Comparison of ENCODE assay signal across 12 cellular contexts in the genomic region with DNA sequence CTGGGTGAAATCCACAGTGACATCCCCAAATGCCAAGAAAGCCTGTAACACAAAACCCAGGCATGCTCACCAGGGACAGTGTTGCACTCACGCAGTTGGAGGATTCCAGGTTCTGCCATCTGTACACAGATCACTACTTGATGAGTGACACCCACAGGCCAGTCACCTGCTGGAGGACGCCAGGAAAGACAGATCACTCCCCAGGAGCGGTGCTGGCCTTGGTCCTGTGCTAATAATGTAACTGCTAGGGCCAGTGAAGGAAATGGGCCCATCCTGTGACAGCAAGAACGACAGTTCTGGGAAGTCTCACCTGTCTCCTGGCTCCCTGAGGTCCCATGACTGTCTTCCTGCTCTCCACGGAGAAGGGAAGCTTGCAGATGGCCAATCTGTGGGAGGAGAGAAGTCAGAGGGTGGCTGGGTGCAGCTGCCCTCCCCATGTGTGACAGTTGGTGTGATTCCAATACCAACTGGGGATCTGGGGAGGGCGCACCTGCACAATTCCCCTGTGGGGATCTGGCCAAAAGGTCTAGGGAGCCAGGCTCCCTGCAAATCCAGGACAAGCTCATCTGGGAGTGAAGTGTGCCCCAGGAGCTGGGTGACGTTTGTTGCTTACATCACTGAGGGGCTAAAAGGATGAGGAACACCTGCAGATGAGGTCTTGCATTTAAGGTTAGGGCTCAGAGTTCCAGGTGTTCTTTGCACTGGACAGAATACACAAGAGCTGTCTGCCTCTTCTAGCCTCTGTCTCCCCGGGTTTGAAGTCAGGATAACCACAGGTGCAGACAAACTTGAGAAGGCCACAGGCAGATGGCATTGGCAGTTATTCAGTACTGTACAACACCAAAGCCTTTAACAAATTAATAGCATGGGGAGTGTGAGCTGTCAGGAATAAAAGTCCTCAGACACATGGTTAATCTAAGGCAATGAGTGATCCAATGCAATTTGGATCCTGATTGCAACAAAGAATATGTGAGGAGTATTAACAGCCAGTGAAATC. TPM values are rescaled to one million over a fixed set of nuclear protein-coding genes. Genes with fewer than 3 reads are reported as not detected.
DNase-seq lines count a peak whose midpoint lies in the region; ATAC-seq lines count a peak whose summit lies in the region.
"Had no signal": no experiment of that assay in that cellular context is flagged by ENCODE, and none has a peak within 500 bp of the region (broad histone marks: within the 10 kb centered on the region; RNA-seq: fewer than 3 reads in every experiment).

No MANE protein-coding gene starts in this region.

- peaks cover 6% of the 10 kb centered on the region for H3K9me3 Mint-ChIP-seq in activated naive CD8-positive, alpha-beta T cell treated with anti-CD3 and anti-CD28 coated beads, Interleukin-2, amount 50 U/mL, for 24 hours

- peaks cover 8% of the 10 kb centered on the region for H3K4me1 Mint-ChIP-seq in activated naive CD8-positive, alpha-beta T cell treated with anti-CD3 and anti-CD28 coated beads, Interleukin-2, amount 50 U/mL, for 24 hours

- no peaks in the 10 kb centered on the region for H3K79me1 ChIP-seq in trophoblast cell (ENCODE audit: low read length)

- no peak overlapping the region for H3K4me2 ChIP-seq in trophoblast cell (ENCODE audit: low read length)

- no peak overlapping the region for H3K4me3 Mint-ChIP-seq in activated naive CD8-positive, alpha-beta T cell treated with anti-CD3 and anti-CD28 coated beads, Interleukin-2, amount 50 U/mL, for 24 hours

- no peak overlapping the region for H2BK5ac ChIP-seq in trophoblast cell (ENCODE audit: low read depth, low read length, poor library complexity)

- DNase-seq in activated naive CD8-positive, alpha-beta T cell treated with anti-CD3 and anti-CD28 coated beads, Interleukin-2, amount 50 U/mL, for 24 hours: no peak
- DNase-seq in COLO668 (lab: John Stamatoyannopoulos, UW; ENCODE audit: unreplicated experiment): no peak
- DNase-seq in NCI-H187 (lab: John Stamatoyannopoulos, UW): no peak
- DNase-seq in trophoblast cell: no peak
- DNase-seq: DMS79 treated with DMSO at 0.1 percent for 48 hours, hypothalamus, OCI-M1, ovary had no signal

- peaks cover 36% of the 10 kb centered on the region for H3K36me3 Mint-ChIP-seq in activated naive CD8-positive, alpha-beta T cell treated with anti-CD3 and anti-CD28 coated beads, Interleukin-2, amount 50 U/mL, for 24 hours (ENCODE audit: low read depth)

- no peaks in the 10 kb centered on the region for H3K27me3 ChIP-seq in trophoblast cell (ENCODE audit: insufficient read depth, low read length)
- H3K27me3 ChIP-seq: ovary had no signal

- no peaks in the 10 kb centered on the region for H3K79me2 ChIP-seq in trophoblast cell (ENCODE audit: control insufficient read depth, insufficient read depth, low read length, poor library complexity)

- WGBS in trophoblast cell (ENCODE audit: extremely low coverage, insufficient coverage, insufficient read length): no CpG with 5 or more reads among the region's 8 CpGs

- H2AK5ac ChIP-seq in trophoblast cell (ENCODE audit: low read length): no peak overlapping the region

- H3K18ac ChIP-seq in trophoblast cell (ENCODE audit: low read length): no peak overlapping the region

- H2AFZ ChIP-seq in trophoblast cell (ENCODE audit: insufficient read depth, low read length, poor library complexity): no peak overlapping the region

- H3K36me3 ChIP-seq in trophoblast cell (ENCODE audit: control insufficient read depth in 1 of 2, insufficient read depth in 2 of 2, low read length in 2 of 2): peaks cover 3 to 4% of the 10 kb centered on the region in 2 experiments
- H3K36me3 ChIP-seq: ovary had no signal

- no peak overlapping the region for H3K9ac ChIP-seq in trophoblast cell (ENCODE audit: low read length)

- H4K8ac ChIP-seq in trophoblast cell (ENCODE audit: low read depth, low read length): no peak overlapping the region

- no peaks in the 10 kb centered on the region for H3K9me3 ChIP-seq in trophoblast cell (ENCODE audit: insufficient read depth, low read depth, low read length)
- H3K9me3 ChIP-seq: ovary had no signal

- no peak overlapping the region for H3K23ac ChIP-seq in trophoblast cell (ENCODE audit: low read length)

- no peaks in the 10 kb centered on the region for H3K4me1 ChIP-seq in trophoblast cell (ENCODE audit: control insufficient read depth in 1 of 2, insufficient read depth in 2 of 2, low read length in 2 of 2)

- ATAC-seq in GM18498 (IDR thresholded peaks at IDR 0.05; ENCODE audit: unreplicated experiment): peak; percentile 12
- peak; percentile 27 for ATAC-seq in GM21619 (IDR thresholded peaks at IDR 0.05; ENCODE audit: unreplicated experiment)
- peak; percentile 14 for ATAC-seq in HG03457 (IDR thresholded peaks at IDR 0.05; ENCODE audit: unreplicated experiment)
- ATAC-seq in activated naive CD8-positive, alpha-beta T cell treated with anti-CD3 and anti-CD28 coated beads, Interleukin-2, amount 50 U/mL, for 24 hours: peak; percentile 24
- ATAC-seq in GM21381 (IDR thresholded peaks at IDR 0.05; ENCODE audit: unreplicated experiment): no peak

- H3K14ac ChIP-seq in trophoblast cell (ENCODE audit: low read length): no peak overlapping the region

- no peak overlapping the region for H2BK120ac ChIP-seq in trophoblast cell (ENCODE audit: insufficient read depth, low read length, poor library complexity)

- no peak overlapping the region for H3K27ac ChIP-seq in trophoblast cell (ENCODE audit: low read depth, low read length)
- H3K27ac ChIP-seq: ovary had no signal

- no peak overlapping the region for H3K4ac ChIP-seq in trophoblast cell (ENCODE audit: low read depth, low read length)

- H2BK12ac ChIP-seq in trophoblast cell (ENCODE audit: low read length): no peak overlapping the region

- no peak overlapping the region for H3K27ac Mint-ChIP-seq in activated naive CD8-positive, alpha-beta T cell treated with anti-CD3 and anti-CD28 coated beads, Interleukin-2, amount 50 U/mL, for 24 hours

- no peak overlapping the region for H4K12ac ChIP-seq in trophoblast cell (ENCODE audit: low read depth, low read length)

- no peak overlapping the region for H3K4me3 ChIP-seq in trophoblast cell (ENCODE audit: low read depth, low read length)
- H3K4me3 ChIP-seq: ovary had no signal

- H4K91ac ChIP-seq in trophoblast cell (ENCODE audit: low read depth, low read length): no peak overlapping the region

- no peaks in the 10 kb centered on the region for H3K27me3 Mint-ChIP-seq in activated naive CD8-positive, alpha-beta T cell treated with anti-CD3 and anti-CD28 coated beads, Interleukin-2, amount 50 U/mL, for 24 hours

RNA-seq across cellular contexts. Expression of gene ZNF337, which starts 10.3 kb away (rescaled TPM):
- 4.6 and 5.1 TPM in 2 replicates for polyA plus RNA-seq in trophoblast cell (2013)
